8 cellular contexts compared by ENCODE assay signal in the genomic region with DNA sequence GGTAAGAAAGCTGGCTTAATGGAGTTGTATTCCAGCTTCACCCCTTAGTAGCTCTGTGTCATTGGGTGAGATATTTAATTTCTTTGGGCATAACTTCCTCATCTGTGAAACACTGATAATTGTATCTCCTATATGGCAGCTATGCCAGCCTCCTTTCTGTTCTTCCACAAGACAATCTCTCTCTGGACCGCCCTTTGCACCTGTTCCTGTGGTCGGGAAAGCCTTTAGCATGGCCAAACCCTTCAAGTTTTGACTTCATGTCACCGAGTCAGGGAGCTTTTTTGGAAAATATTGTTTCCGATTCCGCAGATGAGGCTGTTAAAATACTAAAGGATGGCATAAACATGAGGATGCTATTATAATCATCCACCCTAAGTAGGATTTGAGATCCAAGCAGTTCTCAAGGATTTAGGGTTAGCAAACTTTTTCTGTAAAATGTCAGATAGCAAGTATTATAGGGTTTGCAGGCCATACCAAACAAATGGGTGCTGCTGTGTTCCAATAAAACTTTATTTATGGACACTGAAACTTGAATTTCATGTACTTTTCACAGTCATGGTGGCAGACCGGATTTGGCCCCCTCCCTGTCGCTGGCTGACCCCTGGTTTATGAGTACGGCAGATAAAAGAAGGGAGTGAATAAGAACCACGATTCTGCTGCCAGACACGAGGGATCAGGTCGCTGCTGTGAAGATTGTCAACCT. TPM values are rescaled to one million over a fixed set of nuclear protein-coding genes. Genes with fewer than 3 reads are reported as not detected.
DNase-seq lines count a peak whose midpoint lies in the region; ATAC-seq and TF ChIP-seq lines count a peak whose summit lies in the region.

No MANE protein-coding gene starts in this region.

- H3K27ac ChIP-seq in GM23248 = peak overlapping the region; percentile 91

- H3K4me1 ChIP-seq in GM23248 (ENCODE audit: insufficient read depth) = peaks cover 18% of the 10 kb centered on the region

- peak overlapping the region; percentile 96 for H3K9ac ChIP-seq in GM23248

- H3K4me1 Mint-ChIP-seq in T-helper 17 cell = peaks cover 37% of the 10 kb centered on the region

- peak overlapping the region; percentile 93 for H2AFZ ChIP-seq in GM23248

- H3K27me3 ChIP-seq in GM23248 (replicated peaks; ENCODE audit: insufficient read depth) = no peaks in the 10 kb centered on the region

- H3K27me3 Mint-ChIP-seq in T-helper 17 cell = no peaks in the 10 kb centered on the region

- in situ Hi-C loops in GM23248 (cut with MboI) = no loop called here

- peaks cover 6% of the 10 kb centered on the region for H3K36me3 Mint-ChIP-seq in T-helper 17 cell (ENCODE audit: low read depth)

- peak overlapping the region; percentile 94 for H3K4me3 ChIP-seq in GM23248
- H3K4me3 ChIP-seq in fibroblast of mammary gland (ENCODE audit: control insufficient read depth, low read depth, low read length) = peak overlapping the region; percentile 34
- H3K4me3 ChIP-seq in retinal pigment epithelial cell (ENCODE audit: low read length) = peak overlapping the region; percentile 41

- no peaks in the 10 kb centered on the region for H3K9me2 ChIP-seq in GM23248 (ENCODE audit: insufficient read depth)

- H3K36me3 ChIP-seq in GM23248 (ENCODE audit: low read depth) = no peaks in the 10 kb centered on the region

- H3F3A ChIP-seq in GM23248 (ENCODE audit: insufficient read depth) = peaks cover 45% of the 10 kb centered on the region

- DNase-seq in GM23248 = no peak
- no peak for DNase-seq in T-helper 17 cell
- DNase-seq in fibroblast of mammary gland (ENCODE audit: low read depth) = no peak
- DNase-seq in retinal pigment epithelial cell (ENCODE audit: low read depth) = no peak
- no peak for DNase-seq in NCI-H128 (lab: John Stamatoyannopoulos, UW; ENCODE audit: unreplicated experiment)
- no peak for DNase-seq in stimulated activated CD4-positive, alpha-beta T cell treated with anti-CD3 and anti-CD28 coated beads, Interleukin-4, amount 100 ng/mL, for 24 hours
- DNase-seq in GM19240 (ENCODE audit: insufficient read length, low spot score) = no peak

- peak overlapping the region; percentile 96 for H3K27ac Mint-ChIP-seq in T-helper 17 cell

- TF ChIP-seq CTCF in fibroblast of mammary gland (conservative IDR thresholded peaks at IDR 0.05; ENCODE audit: control insufficient read depth, insufficient read depth, low read depth, low read length) (no peak), retinal pigment epithelial cell (conservative IDR thresholded peaks at IDR 0.05; ENCODE audit: low read depth, low read length) (no peak)

- peaks cover 15% of the 10 kb centered on the region; the same call in 1 of the 2 replicates for H4K20me1 ChIP-seq in GM23248 (ENCODE audit: insufficient read depth)

- peak overlapping the region; percentile 77 for H3K4me3 Mint-ChIP-seq in T-helper 17 cell

- peaks cover 39% of the 10 kb centered on the region for H3K79me2 ChIP-seq in GM23248 (ENCODE audit: insufficient read depth)

- H3K4me2 ChIP-seq in GM23248 (ENCODE audit: unreplicated experiment) = peak overlapping the region; percentile 41

- 70 to 73% methylated on average over 11 of the region's 11 CpGs for WGBS in GM23248 (ENCODE audit: low coverage in 1 of 2, low lambda C conversion rate in 2 of 2, missing lambda C conversion rate in 2 of 2), 2 experiments

- ATAC-seq in T-helper 17 cell = no peak
- ATAC-seq in GM21515 (IDR thresholded peaks at IDR 0.05; ENCODE audit: unreplicated experiment) = no peak

- H3K9me3 ChIP-seq in GM23248 (ENCODE audit: low read depth) (no peaks in the 10 kb centered on the region), T-helper 17 cell (ENCODE audit: control insufficient read depth, low read length, poor library complexity, severe bottlenecking) (no peaks in the 10 kb centered on the region)

RNA-seq across cellular contexts. Expression of a gene that starts 0.7 kb away (rescaled TPM):
- total RNA-seq in GM23248 (2014; rRNA removed; shearing (Covaris generic)) = 55.2 and 57.5 TPM in 2 replicates
- polyA plus RNA-seq in GM23248 (2016; fragmentation: Nextera tagmentation; extraction: Ambion mirVana) = 75.3 and 76.4 TPM in 2 replicates
- total RNA-seq in T-helper 17 cell = 10 to 100 TPM; 89.6 to 92.9 TPM

Comparison
In these comparisons a context has a peak if more than half of its experiments do, and no peak if none do; other contexts are left out.
1. H3K4me3 ChIP-seq: peak in every context shown above with its lines; median percentile 94 in GM23248; 41 in retinal pigment epithelial cell; 34 in fibroblast of mammary gland.